In genomic region chr11:70627219-70627618, GRCh38 we compare ENCODE assay signal across 1 cellular context.
TF ChIP-seq lines count a peak whose summit lies in the region.

No MANE protein-coding gene starts in this region.

TF ChIP-seq in HepG2, 621 proteins besides CTCF, POLR2A, EP300 and RAD21 (continued from another document):
- peak; percentile 28; the same call in 1 of the 2 replicates for TF ChIP-seq ZNF687 (CRISPR knock-in tag; IDR thresholded peaks at IDR 0.05)
- TF ChIP-seq ZNF12 (CRISPR knock-in tag; IDR thresholded peaks at IDR 0.05), result peak; percentile 51; the same call in 1 of the 2 replicates
- no peak for TF ChIP-seq ZBTB39 (CRISPR knock-in tag; IDR thresholded peaks at IDR 0.05)
- TF ChIP-seq JDP2 (CRISPR knock-in tag; IDR thresholded peaks at IDR 0.05; ENCODE audit: borderline replicate concordance), result no peak
- TF ChIP-seq SALL1 (CRISPR knock-in tag; IDR thresholded peaks at IDR 0.05), result peak; percentile 24; the same call in 1 of the 2 replicates
- TF ChIP-seq ADNP (CRISPR knock-in tag; IDR thresholded peaks at IDR 0.05), result no peak
- TF ChIP-seq TRIM22 (IDR thresholded peaks at IDR 0.05), result no peak
- TF ChIP-seq ZNF816 (CRISPR knock-in tag; IDR thresholded peaks at IDR 0.05; ENCODE audit: borderline replicate concordance), result no peak
- TF ChIP-seq MNT (IDR thresholded peaks at IDR 0.05), result no peak
- TF ChIP-seq FOXO4 (CRISPR knock-in tag; conservative IDR thresholded peaks at IDR 0.05), result no peak
- TF ChIP-seq PITX1 (CRISPR knock-in tag; IDR thresholded peaks at IDR 0.05), result no peak
- TF ChIP-seq ZBTB8A (CRISPR knock-in tag; IDR thresholded peaks at IDR 0.05; ENCODE audit: borderline replicate concordance, low read depth), result no peak
- no peak for TF ChIP-seq CHCHD3 (CRISPR knock-in tag; IDR thresholded peaks at IDR 0.05)
